ENCODE assay signal across 1 cellular context in genomic region chr3:71110531-71111222, GRCh38.
TF ChIP-seq lines count a peak whose summit lies in the region.

No MANE protein-coding gene starts in this region.

TF ChIP-seq in H1, 55 proteins besides CTCF, POLR2A, EP300 and RAD21:
- no peak for TF ChIP-seq BACH1 (IDR thresholded peaks at IDR 0.05; ENCODE audit: low read length)
- TF ChIP-seq HDAC6 (IDR thresholded peaks at IDR 0.05; ENCODE audit: low read depth, low read length) = no peak
- TF ChIP-seq TEAD4 (IDR thresholded peaks at IDR 0.05; ENCODE audit: low read depth, low read length) = no peak
- TF ChIP-seq GTF2F1 (IDR thresholded peaks at IDR 0.05; ENCODE audit: borderline replicate concordance, low read depth, low read length) = no peak
- TF ChIP-seq BCL11A (IDR thresholded peaks at IDR 0.05; ENCODE audit: low read depth in 2 of 2, low read length in 2 of 2) = no peak
- TF ChIP-seq SP1 (IDR thresholded peaks at IDR 0.05; ENCODE audit: low read depth, low read length) = no peak
- no peak for TF ChIP-seq CHD1 (IDR thresholded peaks at IDR 0.05; ENCODE audit: low read depth, low read length)
- TF ChIP-seq KDM4A (IDR thresholded peaks at IDR 0.05; ENCODE audit: low read depth, low read length, severe bottlenecking) = no peak
- TF ChIP-seq HDAC2 (IDR thresholded peaks at IDR 0.05; ENCODE audit: borderline replicate concordance in 1 of 2, low read depth in 2 of 2, low read length in 2 of 2) = no peak
- TF ChIP-seq NANOG (IDR thresholded peaks at IDR 0.05; ENCODE audit: insufficient read depth, low read depth, low read length, poor library complexity, severe bottlenecking) = no peak
- TF ChIP-seq ASH2L (IDR thresholded peaks at IDR 0.05; ENCODE audit: low read length) = no peak
- no peak for TF ChIP-seq TAF7 (optimal IDR thresholded peaks at IDR 0.05; ENCODE audit: borderline replicate concordance, low read depth, low read length)
- TF ChIP-seq EZH2 (IDR thresholded peaks at IDR 0.05; ENCODE audit: low read depth, low read length, severe bottlenecking) = no peak
- TF ChIP-seq SRF (IDR thresholded peaks at IDR 0.05; ENCODE audit: low read depth, low read length) = no peak
- TF ChIP-seq MAFK (IDR thresholded peaks at IDR 0.05; ENCODE audit: low read depth, low read length) = no peak
- no peak for TF ChIP-seq ATF2 (IDR thresholded peaks at IDR 0.05; ENCODE audit: low read length)
- TF ChIP-seq, protein P1, sequence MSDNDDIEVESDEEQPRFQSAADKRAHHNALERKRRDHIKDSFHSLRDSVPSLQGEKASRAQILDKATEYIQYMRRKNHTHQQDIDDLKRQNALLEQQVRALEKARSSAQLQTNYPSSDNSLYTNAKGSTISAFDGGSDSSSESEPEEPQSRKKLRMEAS (IDR thresholded peaks at IDR 0.05) = no peak
